ENCODE assay signal across 34 cellular contexts in the genomic region with DNA sequence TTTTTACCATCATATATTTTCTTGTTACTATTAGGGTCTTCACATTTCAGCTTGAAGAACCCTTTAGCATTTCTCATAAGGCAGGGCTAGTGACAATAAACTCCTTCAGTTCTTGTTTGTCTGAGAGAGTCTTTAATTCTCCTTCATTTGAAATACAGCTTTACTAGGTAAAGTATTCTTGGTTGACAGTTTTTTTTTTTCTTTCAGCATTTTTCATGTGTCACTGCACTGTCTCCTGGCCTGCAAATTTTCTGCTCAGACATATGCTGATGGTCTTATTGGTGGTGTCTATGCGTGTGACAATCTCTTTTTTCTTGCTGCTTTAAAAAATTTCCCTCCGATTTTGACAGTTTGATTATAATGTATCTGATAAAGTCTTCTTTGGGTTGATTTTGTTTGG.
"Had no signal": no experiment of that assay in that cellular context is flagged by ENCODE, and none has a peak within 500 bp of the region (broad histone marks: within the 10 kb centered on the region; RNA-seq: fewer than 3 reads in every experiment).

No MANE protein-coding gene starts in this region.

- H3K36me3 ChIP-seq: MG63 had no signal

- DNase-seq: Karpas-422, Kasumi-1, MG63, MM.1S, MV-4-11, NCI-H1048, NCI-H1092, NCI-H1092 treated with DMSO at 0.1 percent for 48 hours, NCI-H1105, NCI-H1105 treated with DMSO at 0.1 percent for 48 hours, NCI-H1417, NCI-H1417 treated with DMSO at 0.1 percent for 48 hours, NCI-H1436, NCI-H1436 treated with DMSO at 0.1 percent for 48 hours, NCI-H146, NCI-H1694, NCI-H1694 treated with DMSO at 0.1 percent for 48 hours, NCI-H187, NCI-H187 treated with DMSO at 0.1 percent for 48 hours, NCI-H1930, NCI-H2029, NCI-H2029 treated with DMSO at 0.1 percent for 48 hours, NCI-H2081, NCI-H2081 treated with DMSO at 0.1 percent for 48 hours, NCI-H2107, NCI-H2171, NCI-H2171 treated with DMSO at 0.1 percent for 48 hours, NCI-H2227 treated with DMSO at 0.1 percent for 48 hours, NCI-H226, NCI-H345, NCI-H446, NCI-H446 treated with DMSO at 0.1 percent for 48 hours, NCI-H510A, NCI-H510A treated with DMSO at 0.1 percent for 48 hours had no signal

- H3K4me3 ChIP-seq: MG63 had no signal

- H3K27me3 ChIP-seq: MG63 had no signal
